In genomic region chr1:26318338-26319064, GRCh38 we compare ENCODE assay signal across 10 cellular contexts. TPM values are rescaled to one million over a fixed set of nuclear protein-coding genes. Genes with fewer than 3 reads are reported as not detected.
A peak's percentile ranks its signal among the peaks of the same experiment; 100 is the strongest.
DNase-seq lines count a peak whose midpoint lies in the region; ATAC-seq and TF ChIP-seq lines count a peak whose summit lies in the region.
"Had no signal": no experiment of that assay in that cellular context is flagged by ENCODE, and none has a peak within 500 bp of the region (broad histone marks: within the 10 kb centered on the region; RNA-seq: fewer than 3 reads in every experiment).

No MANE protein-coding gene starts in this region.

- H3K9me3 ChIP-seq in Caco-2, result no peaks in the 10 kb centered on the region
- H3K9me3 ChIP-seq: tibial artery had no signal

- peak overlapping the region; percentile 92 for H3K4me3 Mint-ChIP-seq in T-helper 2 cell treated with Interferon-gamma antibody and Interleukin-4, amounts not matched to agents 5 μg/mL and 100 μg/mL, for 36 hours
- H3K4me3 Mint-ChIP-seq in Caco-2 (ENCODE audit: unreplicated experiment), result no peak overlapping the region

- H3K27me3 Mint-ChIP-seq in T-helper 2 cell treated with Interferon-gamma antibody and Interleukin-4, amounts not matched to agents 5 μg/mL and 100 μg/mL, for 36 hours (ENCODE audit: low read depth), result no peaks in the 10 kb centered on the region
- H3K27me3 Mint-ChIP-seq in Caco-2 (ENCODE audit: insufficient read depth, unreplicated experiment), result no peaks in the 10 kb centered on the region

- CTCF ChIA-PET in Caco-2 (lab: Charles Lee), result interaction anchor here (0.6 kb wide), 1 partner anchor 53 kb away, joined by 4 read pairs; no protein-coding TSS in a partner anchor

- no peak for TF ChIP-seq CTCF in Caco-2 (IDR thresholded peaks at IDR 0.05; ENCODE audit: insufficient read depth in 1 of 2, low read depth in 1 of 2, low read length in 1 of 2, severe bottlenecking in 1 of 2, unreplicated experiment in 1 of 2)

- peaks cover 56% of the 10 kb centered on the region for H3K4me1 Mint-ChIP-seq in T-helper 2 cell treated with Interferon-gamma antibody and Interleukin-4, amounts not matched to agents 5 μg/mL and 100 μg/mL, for 36 hours (ENCODE audit: low read depth)
- no peaks in the 10 kb centered on the region for H3K4me1 Mint-ChIP-seq in Caco-2 (ENCODE audit: low read depth, unreplicated experiment)

- TF ChIP-seq POLR2A in GM18526 (IDR thresholded peaks at IDR 0.05; ENCODE audit: extremely low read depth, insufficient read length), result peak; percentile 37

- H3K27me3 ChIP-seq in Caco-2 (replicated peaks; ENCODE audit: control insufficient read depth, insufficient read depth, low read length), result no peaks in the 10 kb centered on the region

- intact Hi-C loops in Caco-2 (cut with micrococcal nuclease; ENCODE audit: unreplicated experiment), result no loop called here

- ATAC-seq in GM19463 (IDR thresholded peaks at IDR 0.05; ENCODE audit: unreplicated experiment), result no peak
- no peak for ATAC-seq in HG03108 (IDR thresholded peaks at IDR 0.05; ENCODE audit: unreplicated experiment)

- no TSS peak for BruUV-seq in Caco-2 (replicated peaks; lab: Mats Ljungman, UMichigan)

- no peak overlapping the region for H3K4me3 ChIP-seq in Caco-2 (ENCODE audit: low read depth, low read length)
- H3K4me3 ChIP-seq: tibial artery had no signal

- H3K9me3 Mint-ChIP-seq in T-helper 2 cell treated with Interferon-gamma antibody and Interleukin-4, amounts not matched to agents 5 μg/mL and 100 μg/mL, for 36 hours, result no peaks in the 10 kb centered on the region
- H3K9me3 Mint-ChIP-seq in Caco-2 (ENCODE audit: unreplicated experiment), result no peaks in the 10 kb centered on the region
- H3K9me3 Mint-ChIP-seq: nephron had no signal

- POLR2A ChIA-PET in Caco-2 (lab: Charles Lee), result interaction anchor here (1.1 kb wide), 1 partner anchor 11 kb away, joined by 5 read pairs; no protein-coding TSS in a partner anchor

- H3K36me3 ChIP-seq in Caco-2 (ENCODE audit: control insufficient read depth, insufficient read depth, low read length), result no peaks in the 10 kb centered on the region
- H3K36me3 ChIP-seq: tibial artery had no signal

- DNase-seq in T-helper 2 cell treated with Interferon-gamma antibody and Interleukin-4, amounts not matched to agents 5 μg/mL and 100 μg/mL, for 36 hours (ENCODE audit: low spot score), result peak; percentile 73
- DNase-seq in germinal center (ENCODE audit: low spot score), result peak; percentile 45
- peak; percentile 58 to 61 for DNase-seq in stimulated activated CD8-positive, alpha-beta memory T cell treated with anti-CD3 and anti-CD28 coated beads, Interleukin-15, amount 100 ng/mL, for 48 hours (ENCODE audit: low read depth in 2 of 2)
- no peak for DNase-seq in Caco-2
- DNase-seq in occipital lobe (lab: John Stamatoyannopoulos, UW), result no peak

- peak overlapping the region; percentile 75 for H3K27ac Mint-ChIP-seq in T-helper 2 cell treated with Interferon-gamma antibody and Interleukin-4, amounts not matched to agents 5 μg/mL and 100 μg/mL, for 36 hours
- no peak overlapping the region for H3K27ac Mint-ChIP-seq in Caco-2 (ENCODE audit: unreplicated experiment)
- H3K27ac Mint-ChIP-seq: nephron had no signal

- H3K4me1 ChIP-seq in Caco-2, result no peaks in the 10 kb centered on the region

- peaks cover 50% of the 10 kb centered on the region for H3K36me3 Mint-ChIP-seq in T-helper 2 cell treated with Interferon-gamma antibody and Interleukin-4, amounts not matched to agents 5 μg/mL and 100 μg/mL, for 36 hours (ENCODE audit: low read depth)
- H3K36me3 Mint-ChIP-seq in Caco-2 (ENCODE audit: insufficient read depth, unreplicated experiment), result peaks cover 60% of the 10 kb centered on the region

RNA-seq across cellular contexts. Expression of gene CD52, which starts 0.7 kb away (rescaled TPM):
- total RNA-seq in Caco-2 (2022) (not detected in 2 replicates), occipital lobe (1.1 TPM)

RNA-seq across cellular contexts. Expression of gene UBXN11, which starts 12.1 kb away (rescaled TPM):
- total RNA-seq in Caco-2 (2022) (12.5 TPM in 2 replicates), occipital lobe (5.0 TPM)

RNA-seq across cellular contexts. Expression of gene CRYBG2, which starts 35.4 kb away (rescaled TPM):
- total RNA-seq in Caco-2 (2022), result 63.3 and 66.1 TPM in 2 replicates
- total RNA-seq in occipital lobe, result 1.1 TPM

RNA-seq across cellular contexts. Expression of gene SH3BGRL3, which starts 38.6 kb away (rescaled TPM):
- total RNA-seq in Caco-2 (2022) (73.4 and 74.3 TPM in 2 replicates), occipital lobe (8.4 TPM)

RNA-seq across cellular contexts. Expression of gene ZNF683, which starts 54.0 kb away (rescaled TPM):
- total RNA-seq in Caco-2 (2022) (not detected in 2 replicates), occipital lobe (not detected)

Comparison
In these comparisons a context has a peak if more than half of its experiments do, and no peak if none do; other contexts are left out.
1. DNase-seq: peak in T-helper 2 cell treated with Interferon-gamma antibody and Interleukin-4, amounts not matched to agents 5 μg/mL and 100 μg/mL, for 36 hours (single experiment), germinal center (single experiment) and stimulated activated CD8-positive, alpha-beta memory T cell treated with anti-CD3 and anti-CD28 coated beads, Interleukin-15, amount 100 ng/mL, for 48 hours (2 of 2); none in Caco-2 (0 of 2) and occipital lobe (single experiment).
2. RNA of gene CRYBG2, which starts 35.4 kb away (total RNA-seq): 63.3 to 66.1 TPM in Caco-2; 1.1 TPM in occipital lobe (single experiment); every median in the first group is over 10 times any median in the second.